7 cellular contexts compared by ENCODE assay signal in the genomic region with DNA sequence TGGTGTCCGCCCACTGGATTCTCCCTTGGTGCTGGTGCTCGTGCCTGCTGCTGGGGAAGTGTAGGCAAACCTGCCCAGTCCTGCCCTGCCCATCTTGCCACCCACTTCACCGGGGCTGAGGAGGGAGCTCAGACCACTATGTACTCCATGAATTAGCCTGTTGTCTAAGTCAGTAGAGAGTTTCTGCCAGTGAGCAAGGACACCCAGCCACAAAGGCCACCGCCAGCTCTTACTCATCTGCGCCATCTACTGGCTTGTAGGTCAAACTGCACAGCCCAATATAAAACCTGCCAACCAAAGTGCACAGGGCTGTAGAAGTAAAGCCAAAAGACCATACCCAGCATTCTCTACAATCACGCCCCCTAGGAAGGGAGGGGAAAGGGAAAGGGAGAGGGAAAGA.
A peak's percentile ranks its signal among the peaks of the same experiment; 100 is the strongest.
DNase-seq lines count a peak whose midpoint lies in the region; ATAC-seq and TF ChIP-seq lines count a peak whose summit lies in the region.

No MANE protein-coding gene starts in this region.

- DNase-seq in ELR (ENCODE audit: low read depth) (peak; percentile 38), HuH-7.5 (ENCODE audit: low spot score) (peak; percentile 10), astrocyte of the spinal cord (ENCODE audit: low read depth, low spot score) (no peak), mucosa of descending colon (no peak), cerebellar cortex (ENCODE audit: low spot score) (no peak), NCI-H2107 treated with DMSO at 0.1 percent for 48 hours (lab: John Stamatoyannopoulos, UW; ENCODE audit: unreplicated experiment) (no peak)
- DNase-seq in activated naive CD4-positive, alpha-beta T cell treated with Interleukin-2 at 50 U/mL for 16 hours, result no peak

- peaks cover 40% of the 10 kb centered on the region for H3K9me3 ChIP-seq in mucosa of descending colon

- intact Hi-C loops in mucosa of descending colon (cut with DNase I, micrococcal nuclease), result no loop called here

- in situ Hi-C loops in astrocyte of the spinal cord (cut with HindIII; ENCODE audit: low sequenced_read_pairs), result no loop called here

- peak; percentile 53 for ATAC-seq in mucosa of descending colon

- no peaks in the 10 kb centered on the region for H3K36me3 ChIP-seq in mucosa of descending colon (ENCODE audit: low read depth)

- TF ChIP-seq CTCF in astrocyte of the spinal cord (IDR thresholded peaks at IDR 0.05; ENCODE audit: low read depth, low read length), result peak; percentile 46
- no peak for TF ChIP-seq CTCF in mucosa of descending colon (IDR thresholded peaks at IDR 0.05)

- H3K4me3 ChIP-seq in astrocyte of the spinal cord (ENCODE audit: low read depth, low read length) (no peak overlapping the region), mucosa of descending colon (no peak overlapping the region)

- H3K4me1 ChIP-seq in mucosa of descending colon (ENCODE audit: low read depth), result no peaks in the 10 kb centered on the region

Comparison
In these comparisons a context has a peak if more than half of its experiments do, and no peak if none do; other contexts are left out.
1. DNase-seq: peak in ELR (single experiment) and HuH-7.5 (single experiment); none in astrocyte of the spinal cord (single experiment), mucosa of descending colon (0 of 3), cerebellar cortex (single experiment), activated naive CD4-positive, alpha-beta T cell treated with Interleukin-2 at 50 U/mL for 16 hours (single experiment) and NCI-H2107 treated with DMSO at 0.1 percent for 48 hours (single experiment).